27 cellular contexts compared by ENCODE assay signal in the genomic region with DNA sequence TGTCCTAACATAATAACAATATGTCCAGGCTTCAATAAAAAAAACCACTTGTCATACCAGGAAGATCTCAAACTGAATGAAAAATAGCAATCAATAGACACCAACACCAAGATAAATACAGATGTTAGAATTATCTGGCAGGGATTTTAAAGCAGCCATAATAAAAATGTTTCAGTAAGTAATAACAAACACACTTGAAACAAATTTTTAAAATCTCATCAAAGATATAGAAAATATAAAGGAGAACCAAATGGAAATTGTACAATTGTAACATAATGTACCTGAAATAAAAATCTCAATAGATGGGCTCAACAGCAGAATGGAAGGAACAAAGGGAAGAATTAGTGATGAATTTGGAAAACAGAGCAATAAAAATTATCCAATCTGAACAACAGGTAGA.
"Had no signal": no experiment of that assay in that cellular context is flagged by ENCODE, and none has a peak within 500 bp of the region (broad histone marks: within the 10 kb centered on the region; RNA-seq: fewer than 3 reads in every experiment).

No MANE protein-coding gene starts in this region.

- ATAC-seq: stimulated activated effector memory CD8-positive, alpha-beta T cell treated with anti-CD3 and anti-CD28 coated beads, Interleukin-12 subunit alpha, Interleukin-12 subunit beta, amount 100 ng/mL, for 72 hours; stimulated activated memory B cell treated with anti-CD40 and anti-IgM and Interleukin-4, amounts not matched to agents 10 μg/mL and 1 μg/mL and 100 μg/mL, for 72 hours; stimulated activated naive CD8-positive, alpha-beta T cell treated with anti-CD3 and anti-CD28 coated beads, Interleukin-15, amount 100 ng/mL, for 72 hours; stimulated activated naive CD8-positive, alpha-beta T cell treated with anti-CD3 and anti-CD28 coated beads, Interleukin-15, Interleukin-2, amounts not matched to agents 100 U/mL and 50 U/mL, for 24 hours; upper lobe of right lung had no signal

- H3K36me3 ChIP-seq: stomach, suprapubic skin, thoracic aorta, thyroid gland, tibial artery, tibial nerve, upper lobe of left lung, upper lobe of right lung, uterus, vagina had no signal

- H3K4me1 ChIP-seq: stomach, suprapubic skin, testis, thyroid gland, tibial artery, tibial nerve, transverse colon, upper lobe of left lung, upper lobe of right lung, uterus, vagina had no signal

- H3K36me3 Mint-ChIP-seq: stimulated activated effector memory CD8-positive, alpha-beta T cell treated with anti-CD3 and anti-CD28 coated beads, Interleukin-12 subunit alpha, Interleukin-12 subunit beta, amount 100 ng/mL, for 72 hours had no signal

- H3K4me3 ChIP-seq: stomach, suprapubic skin, testis, thoracic aorta, thyroid gland, tibial artery, tibial nerve, transverse colon, upper lobe of left lung, upper lobe of right lung, uterus, vagina had no signal

- H3K27ac ChIP-seq: stomach, suprapubic skin, testis, thoracic aorta, thyroid gland, tibial artery, tibial nerve, transverse colon, upper lobe of left lung, upper lobe of right lung, uterus, vagina had no signal

- H3K4me3 Mint-ChIP-seq: stimulated activated effector memory CD8-positive, alpha-beta T cell treated with anti-CD3 and anti-CD28 coated beads, Interleukin-12 subunit alpha, Interleukin-12 subunit beta, amount 100 ng/mL, for 72 hours; stimulated activated memory B cell treated with anti-CD40 and anti-IgM and Interleukin-4, amounts not matched to agents 10 μg/mL and 1 μg/mL and 100 μg/mL, for 72 hours; stimulated activated naive CD8-positive, alpha-beta T cell treated with anti-CD3 and anti-CD28 coated beads, Interleukin-15, amount 100 ng/mL, for 72 hours; stimulated activated naive CD8-positive, alpha-beta T cell treated with anti-CD3 and anti-CD28 coated beads, Interleukin-15, Interleukin-2, amounts not matched to agents 100 ng/mL and 50 ng/mL, for 24 hours; type B pancreatic cell had no signal

- H3K27me3 Mint-ChIP-seq: stimulated activated naive CD8-positive, alpha-beta T cell treated with anti-CD3 and anti-CD28 coated beads, Interleukin-15, amount 100 ng/mL, for 72 hours; type B pancreatic cell had no signal

- H3K27me3 ChIP-seq: stomach, suprapubic skin, testis, thyroid gland, tibial artery, tibial nerve, transverse colon, upper lobe of left lung, uterus, vagina had no signal

- H3K9me3 ChIP-seq: testis, thoracic aorta, thyroid gland, upper lobe of right lung had no signal

- DNase-seq: stimulated activated CD4-positive, alpha-beta T cell treated with anti-CD3 and anti-CD28 coated beads, Interleukin-2, amount 100 ng/mL, for 48 hours; stimulated activated CD4-positive, alpha-beta T cell treated with anti-CD3 and anti-CD28 coated beads, Interleukin-4, amount 100 ng/mL, for 1 hour; stimulated activated CD4-positive, alpha-beta T cell treated with anti-CD3 and anti-CD28 coated beads, Interleukin-4, amount 100 ng/mL, for 24 hours; stimulated activated CD4-positive, alpha-beta T cell treated with anti-CD3 and anti-CD28 coated beads, Interleukin-4, amount 100 ng/mL, for 4 hours; stimulated activated CD8-positive, alpha-beta memory T cell treated with anti-CD3 and anti-CD28 coated beads, Interleukin-4, amount 100 ng/mL, for 48 hours; stimulated activated naive CD4-positive, alpha-beta T cell; stimulated activated naive CD4-positive, alpha-beta T cell treated with Interleukin-2 at 50 U/mL for 16 hours; stimulated activated naive CD8-positive, alpha-beta T cell treated with anti-CD3 and anti-CD28 coated beads, Interleukin-15, amount 100 ng/mL, for 72 hours; stimulated activated naive CD8-positive, alpha-beta T cell treated with anti-CD3 and anti-CD28 coated beads, Interleukin-15, Interleukin-2, amounts not matched to agents 100 U/mL and 50 U/mL, for 24 hours; stomach; substantia nigra; testis; thyroid gland; tibial artery; transverse colon; trophoblast cell; upper lobe of left lung; upper lobe of right lung; uterus had no signal

- H3K27ac Mint-ChIP-seq: stimulated activated effector memory CD8-positive, alpha-beta T cell treated with anti-CD3 and anti-CD28 coated beads, Interleukin-12 subunit alpha, Interleukin-12 subunit beta, amount 100 ng/mL, for 72 hours; stimulated activated memory B cell treated with anti-CD40 and anti-IgM and Interleukin-4, amounts not matched to agents 10 μg/mL and 1 μg/mL and 100 μg/mL, for 72 hours; stimulated activated naive CD8-positive, alpha-beta T cell treated with anti-CD3 and anti-CD28 coated beads, Interleukin-15, Interleukin-2, amounts not matched to agents 100 ng/mL and 50 ng/mL, for 24 hours; type B pancreatic cell had no signal

- H3K4me1 Mint-ChIP-seq: stimulated activated effector memory CD8-positive, alpha-beta T cell treated with anti-CD3 and anti-CD28 coated beads, Interleukin-12 subunit alpha, Interleukin-12 subunit beta, amount 100 ng/mL, for 72 hours; stimulated activated memory B cell treated with anti-CD40 and anti-IgM and Interleukin-4, amounts not matched to agents 10 μg/mL and 1 μg/mL and 100 μg/mL, for 72 hours; stimulated activated naive CD8-positive, alpha-beta T cell treated with anti-CD3 and anti-CD28 coated beads, Interleukin-15, amount 100 ng/mL, for 72 hours had no signal
